Comparison of ENCODE assay signal across 1 cellular context in genomic region chr1:237851209-237851845, GRCh38.
TF ChIP-seq lines count a peak whose summit lies in the region.

No MANE protein-coding gene starts in this region.

TF ChIP-seq in HCT116, 20 proteins besides CTCF, POLR2A, EP300 and RAD21 (continued from another document):
- TF ChIP-seq ZBTB33 (IDR thresholded peaks at IDR 0.05; ENCODE audit: extremely low read depth, insufficient replicate concordance, low read length) = no peak
- TF ChIP-seq EZH2 (IDR thresholded peaks at IDR 0.05) = no peak
- TF ChIP-seq REST (IDR thresholded peaks at IDR 0.05; ENCODE audit: low read depth) = no peak
- TF ChIP-seq EZH2phosphoT487 (IDR thresholded peaks at IDR 0.05; ENCODE audit: borderline replicate concordance) = no peak
- TF ChIP-seq YY1 (IDR thresholded peaks at IDR 0.05; ENCODE audit: extremely low read depth, insufficient replicate concordance, low read depth, low read length) = no peak
- TF ChIP-seq SRF (IDR thresholded peaks at IDR 0.05; ENCODE audit: low read depth) = no peak
- TF ChIP-seq SIN3A (IDR thresholded peaks at IDR 0.05; ENCODE audit: low read depth) = no peak
- TF ChIP-seq FOSL1 (IDR thresholded peaks at IDR 0.05; ENCODE audit: low read depth) = no peak
- TF ChIP-seq CBX3 (IDR thresholded peaks at IDR 0.05; ENCODE audit: low read depth) = no peak
- TF ChIP-seq CEBPB (IDR thresholded peaks at IDR 0.05; ENCODE audit: low read depth) = no peak
- TF ChIP-seq ELF1 (IDR thresholded peaks at IDR 0.05; ENCODE audit: borderline replicate concordance, low read depth) = no peak
